In genomic region chr17:48915459-48916282, GRCh38 we compare ENCODE assay signal across 8 cellular contexts. TPM values are rescaled to one million over a fixed set of nuclear protein-coding genes. Genes with fewer than 3 reads are reported as not detected.
DNase-seq lines count a peak whose midpoint lies in the region; ATAC-seq and TF ChIP-seq lines count a peak whose summit lies in the region.

No MANE protein-coding gene starts in this region.

- peaks cover 45% of the 10 kb centered on the region for H3K4me1 ChIP-seq in ACC112 (ENCODE audit: control insufficient read depth, insufficient read depth, low read length, unreplicated experiment)
- peaks cover 10% of the 10 kb centered on the region for H3K4me1 ChIP-seq in fibroblast of lung (ENCODE audit: control insufficient read depth, extremely low read depth, insufficient read depth, low read length)

- H3K79me2 ChIP-seq in ACC112 (ENCODE audit: control insufficient read depth, insufficient read depth, low read length, unreplicated experiment) (peaks cover 80% of the 10 kb centered on the region), fibroblast of lung (ENCODE audit: control insufficient read depth, insufficient read depth, low read length) (peaks cover 51% of the 10 kb centered on the region)

- no peaks in the 10 kb centered on the region for H4K20me1 ChIP-seq in fibroblast of lung (ENCODE audit: control insufficient read depth, extremely low read depth, insufficient read depth, low read length)

- no peak overlapping the region for H2AFZ ChIP-seq in ACC112 (ENCODE audit: low read length, unreplicated experiment)
- no peak overlapping the region for H2AFZ ChIP-seq in fibroblast of lung (ENCODE audit: low read length)

- peak; percentile 74 for ATAC-seq in GM19025 (IDR thresholded peaks at IDR 0.05; ENCODE audit: low read depth, unreplicated experiment)
- ATAC-seq in HG03439 (IDR thresholded peaks at IDR 0.05; ENCODE audit: unreplicated experiment): peak; percentile 76

- H3K9me3 ChIP-seq in fibroblast of lung (ENCODE audit: control insufficient read depth, insufficient read depth, low read depth, low read length): no peaks in the 10 kb centered on the region

- H3K4me2 ChIP-seq in fibroblast of lung (ENCODE audit: extremely low read depth, insufficient read depth, low read length): peak overlapping the region; percentile 23

- peak; percentile 12 to 35 for DNase-seq in activated CD4-positive, alpha-beta T cell treated with anti-CD3 and anti-CD28 coated beads, Interleukin-2, amount 50 U/mL, for 4 hours
- DNase-seq in fibroblast of lung (ENCODE audit: low read depth in 2 of 2) (peak; percentile 84 to 87), Kasumi-1 (lab: John Stamatoyannopoulos, UW) (no peak), NCI-H82 (lab: John Stamatoyannopoulos, UW) (no peak)
- peak; percentile 30 to 34 for DNase-seq in stimulated activated CD4-positive, alpha-beta T cell treated with anti-CD3 and anti-CD28 coated beads, Interleukin-1b, Interleukin-23, amount 100 ng/mL, for 4 hours (ENCODE audit: low read depth in 2 of 2)

- TF ChIP-seq CTCF in fibroblast of lung (conservative IDR thresholded peaks at IDR 0.05 in 1 of 2, IDR thresholded peaks at IDR 0.05 in 1 of 2; ENCODE audit: low read depth in 1 of 2, low read length in 2 of 2): no peak

- H3K27ac ChIP-seq in ACC112 (ENCODE audit: low read depth, low read length) (peak overlapping the region; percentile 95), fibroblast of lung (ENCODE audit: insufficient read depth, low read length) (peak overlapping the region; percentile 83)

- no peak overlapping the region for H3K9ac ChIP-seq in fibroblast of lung (ENCODE audit: insufficient read depth, low read length)

- H3K36me3 ChIP-seq in ACC112 (ENCODE audit: insufficient read depth, low read length): peaks cover 43% of the 10 kb centered on the region
- H3K36me3 ChIP-seq in fibroblast of lung (ENCODE audit: control insufficient read depth, insufficient read depth, low read length): peaks cover 10% of the 10 kb centered on the region

- H3K27me3 ChIP-seq in ACC112 (ENCODE audit: insufficient read depth, low read length): no peaks in the 10 kb centered on the region
- H3K27me3 ChIP-seq in fibroblast of lung (ENCODE audit: control insufficient read depth, insufficient read depth, low read length): no peaks in the 10 kb centered on the region

- H3K4me3 ChIP-seq in ACC112 (ENCODE audit: low read depth, low read length) (peak overlapping the region; percentile 38; the same call in 1 of the 2 replicates), fibroblast of lung (replicated peaks in 1 of 4; ENCODE audit: control extremely low read depth in 1 of 4, insufficient read depth in 1 of 4, low read depth in 3 of 4, low read length in 4 of 4) (peak overlapping the region in 1 of 4 experiments; percentile 30)

RNA-seq across cellular contexts. Expression of gene UBE2Z, which starts 7.5 kb away (rescaled TPM):
- 46.7 and 55.2 TPM in 2 replicates for total RNA-seq in fibroblast of lung
- 141 and 152 TPM in 2 replicates for polyA plus RNA-seq in fibroblast of lung
- 85.0 and 91.1 TPM in 2 replicates for polyA plus RNA-seq in fibroblast of lung (2012)
- 134 and 140 TPM in 2 replicates for polyA minus RNA-seq in fibroblast of lung (ENCODE audit: low replicate concordance)

RNA-seq across cellular contexts. Expression of gene ATP5MC1, which starts 23.1 kb away (rescaled TPM):
- 19.0 and 24.8 TPM in 2 replicates for total RNA-seq in fibroblast of lung
- 219 and 309 TPM in 2 replicates for polyA plus RNA-seq in fibroblast of lung
- 203 and 231 TPM in 2 replicates for polyA plus RNA-seq in fibroblast of lung (2012)
- 191 and 192 TPM in 2 replicates for polyA minus RNA-seq in fibroblast of lung (ENCODE audit: low replicate concordance)

RNA-seq across cellular contexts. Expression of gene SNF8, which starts 29.0 kb away (rescaled TPM):
- total RNA-seq in fibroblast of lung: 84.2 and 85.5 TPM in 2 replicates
- 109 and 139 TPM in 2 replicates for polyA plus RNA-seq in fibroblast of lung
- 125 and 189 TPM in 2 replicates for polyA plus RNA-seq in fibroblast of lung (2012)
- polyA minus RNA-seq in fibroblast of lung (ENCODE audit: low replicate concordance): 40.3 and 129 TPM in 2 replicates

RNA-seq across cellular contexts. Expression of gene GIP, which starts 52.7 kb away (rescaled TPM):
- total RNA-seq in fibroblast of lung: not detected in 2 replicates
- polyA plus RNA-seq in fibroblast of lung: 0.12 TPM in 1 of 2 replicates, not detected in the other
- polyA plus RNA-seq in fibroblast of lung (2012): 0.40 and 0.41 TPM in 2 replicates
- not detected in 2 replicates for polyA minus RNA-seq in fibroblast of lung (ENCODE audit: low replicate concordance)

Comparison
In these comparisons a context has a peak if more than half of its experiments do, and no peak if none do; other contexts are left out.
1. DNase-seq: peak in activated CD4-positive, alpha-beta T cell treated with anti-CD3 and anti-CD28 coated beads, Interleukin-2, amount 50 U/mL, for 4 hours (2 of 2), fibroblast of lung (2 of 2) and stimulated activated CD4-positive, alpha-beta T cell treated with anti-CD3 and anti-CD28 coated beads, Interleukin-1b, Interleukin-23, amount 100 ng/mL, for 4 hours (2 of 2); none in Kasumi-1 (0 of 2) and NCI-H82 (single experiment).